Comparison of ENCODE assay signal across 8 cellular contexts in the genomic region with DNA sequence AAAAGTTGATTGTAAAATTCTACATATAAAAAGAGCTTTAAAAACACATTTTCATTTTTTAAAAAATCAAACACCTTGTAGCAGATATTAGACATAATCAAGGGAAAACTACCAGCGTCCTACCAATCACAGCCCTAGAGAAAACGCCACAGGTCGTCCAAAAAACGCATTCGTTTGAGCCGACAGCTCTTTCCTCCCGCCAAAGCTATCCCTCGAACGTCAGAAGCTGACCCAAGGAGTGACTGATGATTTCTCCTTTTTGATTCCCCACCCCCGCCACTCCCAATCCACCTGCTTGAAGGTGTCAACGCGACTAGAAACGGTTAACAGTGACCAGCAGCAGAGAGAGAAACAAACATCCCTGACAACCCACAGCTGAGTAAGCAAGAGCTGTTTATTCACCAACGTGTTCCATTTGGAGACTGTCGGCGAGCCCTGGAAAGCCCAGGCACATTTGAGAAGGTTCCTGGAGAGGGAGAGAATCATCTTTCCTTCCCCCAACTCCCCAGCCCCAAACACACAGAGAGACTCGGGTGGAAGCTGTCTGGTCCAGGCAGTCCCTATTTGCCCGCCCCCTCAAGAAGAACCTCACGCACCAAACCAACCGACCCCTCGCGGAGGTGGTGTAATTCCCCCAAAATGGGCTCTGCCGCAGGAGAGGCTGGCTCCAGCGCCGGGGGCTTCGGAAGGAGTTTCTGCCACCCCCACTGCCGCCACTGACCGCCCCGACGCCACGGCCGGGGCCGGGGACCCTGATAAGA. TPM values are rescaled to one million over a fixed set of nuclear protein-coding genes. Genes with fewer than 3 reads are reported as not detected.
DNase-seq lines count a peak whose midpoint lies in the region; ATAC-seq, FAIRE-seq and TF ChIP-seq lines count a peak whose summit lies in the region.

No MANE protein-coding gene starts in this region.

- CTCF ChIA-PET in A549 (lab: Yijun Ruan, JAX) = interaction anchor here (0.7 to 8.0 kb wide), 25 partner anchors 10 to 498 kb away, joined by 3 to 84 read pairs (median 5); a partner anchor contains a TSS
- CTCF ChIA-PET in naive thymus-derived CD4-positive, alpha-beta T cell (lab: Charles Lee) = interaction anchor here (0.7 to 1.8 kb wide), 4 partner anchors 12 to 1465 kb away, joined by 3 to 6 read pairs (median 3); no protein-coding TSS in a partner anchor

- H3K36me3 ChIP-seq in naive thymus-derived CD4-positive, alpha-beta T cell (ENCODE audit: control insufficient read depth in 2 of 3, insufficient read depth in 3 of 3, low read length in 3 of 3) = peaks cover 0 to 12% (median 0%) of the 10 kb centered on the region in 3 experiments

- peak; percentile 42 to 51 for ATAC-seq in A549
- ATAC-seq in HG02981 (IDR thresholded peaks at IDR 0.05; ENCODE audit: unreplicated experiment) = peak; percentile 10
- ATAC-seq in activated T-cell treated with anti-CD3 and anti-CD28 coated beads, Interleukin-2, amount 50 U/mL, for 4 hours = peak; percentile 35
- peak; percentile 26 for ATAC-seq in naive thymus-derived CD4-positive, alpha-beta T cell

- H3K36me3 Mint-ChIP-seq in activated T-cell treated with anti-CD3 and anti-CD28 coated beads, Interleukin-2, amount 50 U/mL, for 4 hours (ENCODE audit: insufficient read depth) = peaks cover 5% of the 10 kb centered on the region
- H3K36me3 Mint-ChIP-seq in naive thymus-derived CD4-positive, alpha-beta T cell = peaks cover 0 to 8% (median 4%) of the 10 kb centered on the region in 5 donors
- H3K36me3 Mint-ChIP-seq in type B pancreatic cell = peaks cover 10% of the 10 kb centered on the region

- H3K9me3 ChIP-seq in A549 = no peaks in the 10 kb centered on the region
- no peaks in the 10 kb centered on the region for H3K9me3 ChIP-seq in naive thymus-derived CD4-positive, alpha-beta T cell (ENCODE audit: control insufficient read depth in 2 of 3, low read length in 3 of 3)

- H3K27ac Mint-ChIP-seq in naive thymus-derived CD4-positive, alpha-beta T cell = peak overlapping the region; percentile 60 to 96 (median 84)
- peak overlapping the region; percentile 91 for H3K27ac Mint-ChIP-seq in type B pancreatic cell

- H3K4me3 ChIP-seq in A549 (peak overlapping the region; percentile 81), GM12865 (ENCODE audit: low read depth, low read length) (peak overlapping the region; percentile 93)
- peak overlapping the region; percentile 90 for H3K4me3 ChIP-seq in naive thymus-derived CD4-positive, alpha-beta T cell (ENCODE audit: low read length)

- H3K4me1 ChIP-seq in A549 = peaks cover 9% of the 10 kb centered on the region; the same call in 2 of the 3 replicates
- H3K4me1 ChIP-seq in naive thymus-derived CD4-positive, alpha-beta T cell (ENCODE audit: control insufficient read depth in 2 of 2, insufficient read depth in 2 of 2, low read length in 2 of 2) = peaks cover 0 to 6% of the 10 kb centered on the region in 2 donors

- no peaks in the 10 kb centered on the region for H3K27me3 Mint-ChIP-seq in activated T-cell treated with anti-CD3 and anti-CD28 coated beads, Interleukin-2, amount 50 U/mL, for 4 hours (ENCODE audit: low read depth)
- no peaks in the 10 kb centered on the region for H3K27me3 Mint-ChIP-seq in naive thymus-derived CD4-positive, alpha-beta T cell
- H3K27me3 Mint-ChIP-seq in type B pancreatic cell = no peaks in the 10 kb centered on the region

- peak overlapping the region; percentile 95 for H3K4me3 Mint-ChIP-seq in activated T-cell treated with anti-CD3 and anti-CD28 coated beads, Interleukin-2, amount 50 U/mL, for 4 hours
- H3K4me3 Mint-ChIP-seq in naive thymus-derived CD4-positive, alpha-beta T cell = peak overlapping the region; percentile 85 to 97 (median 95)
- H3K4me3 Mint-ChIP-seq in type B pancreatic cell = peak overlapping the region; percentile 94

- intact Hi-C loops in naive thymus-derived CD4-positive, alpha-beta T cell (cut with micrococcal nuclease) = loop anchor here (2.0 to 5.0 kb wide), 8 partner anchors 282 to 1419 kb away; a partner anchor contains a TSS

- TF ChIP-seq EP300 in A549 (IDR thresholded peaks at IDR 0.05) = no peak

- no peak for FAIRE-seq in A549 (lab: Jason Lieb, UNC)

- H3K27me3 ChIP-seq in naive thymus-derived CD4-positive, alpha-beta T cell (ENCODE audit: control insufficient read depth in 2 of 2, insufficient read depth in 2 of 2, low read length in 2 of 2) = no peaks in the 10 kb centered on the region

- no peaks in the 10 kb centered on the region for H3K9me3 Mint-ChIP-seq in activated T-cell treated with anti-CD3 and anti-CD28 coated beads, Interleukin-2, amount 50 U/mL, for 4 hours
- H3K9me3 Mint-ChIP-seq in naive thymus-derived CD4-positive, alpha-beta T cell = no peaks in the 10 kb centered on the region
- H3K9me3 Mint-ChIP-seq in type B pancreatic cell = no peaks in the 10 kb centered on the region

- no peak for TF ChIP-seq RAD21 in A549 (conservative IDR thresholded peaks at IDR 0.05 in 1 of 2, IDR thresholded peaks at IDR 0.05 in 1 of 2)

- peak; percentile 38 to 43 for DNase-seq in A549 (ENCODE audit: low read depth in 1 of 2, low spot score in 1 of 2)
- DNase-seq in GM12865 (ENCODE audit: low read depth) = peak; percentile 41
- DNase-seq in NCI-H345 (lab: John Stamatoyannopoulos, UW) = peak; percentile 34
- DNase-seq in activated T-cell treated with anti-CD3 and anti-CD28 coated beads, Interleukin-2, amount 50 U/mL, for 4 hours = peak; percentile 5
- peak; percentile 38 for DNase-seq in fibroblast of peridontal ligament (ENCODE audit: extremely low read depth)
- DNase-seq in naive thymus-derived CD4-positive, alpha-beta T cell = peak in 4 of 9 donors; percentile 9 to 36 (median 16)
- DNase-seq in type B pancreatic cell (ENCODE audit: extremely low spot score, unreplicated experiment) = no peak

- H3K27ac ChIP-seq in A549 = peak overlapping the region; percentile 79 to 95
- peak overlapping the region; percentile 90 for H3K27ac ChIP-seq in naive thymus-derived CD4-positive, alpha-beta T cell (ENCODE audit: low read depth, low read length)

- POLR2A ChIA-PET in A549 (lab: Yijun Ruan, JAX) = interaction anchor here (0.6 to 1.6 kb wide), 7 partner anchors 12 to 232 kb away, joined by 3 to 8 read pairs (median 5); no protein-coding TSS in a partner anchor
- POLR2A ChIA-PET in naive thymus-derived CD4-positive, alpha-beta T cell (lab: Charles Lee) = interaction anchor here (0.7 to 2.1 kb wide), 10 partner anchors 30 to 367 kb away, joined by 3 to 7 read pairs (median 4); a partner anchor contains a TSS

- peaks cover 26% of the 10 kb centered on the region for H3K4me1 Mint-ChIP-seq in activated T-cell treated with anti-CD3 and anti-CD28 coated beads, Interleukin-2, amount 50 U/mL, for 4 hours (ENCODE audit: low read depth)
- peaks cover 20 to 42% (median 32%) of the 10 kb centered on the region in 7 donors for H3K4me1 Mint-ChIP-seq in naive thymus-derived CD4-positive, alpha-beta T cell
- H3K4me1 Mint-ChIP-seq in type B pancreatic cell (ENCODE audit: unreplicated experiment) = peaks cover 23% of the 10 kb centered on the region

- WGBS in A549 (ENCODE audit: missing lambda C conversion rate) = 3% methylated on average over 23 of the region's 33 CpGs

- TF ChIP-seq CTCF in A549 (IDR thresholded peaks at IDR 0.05) (no peak), GM12865 (IDR thresholded peaks at IDR 0.05; ENCODE audit: insufficient read depth, low read depth, low read length, missing control alignments) (no peak), type B pancreatic cell (conservative IDR thresholded peaks at IDR 0.05) (no peak)

- H3K4me2 ChIP-seq in A549 = peak overlapping the region; percentile 77

- TF ChIP-seq POLR2A in A549 (IDR thresholded peaks at IDR 0.05; ENCODE audit: low read length) = no peak

TF ChIP-seq in A549, 52 proteins besides CTCF, POLR2A, EP300 and RAD21 (continues in another document):
- no peak for TF ChIP-seq CEBPB (IDR thresholded peaks at IDR 0.05)
- TF ChIP-seq, protein P1, sequence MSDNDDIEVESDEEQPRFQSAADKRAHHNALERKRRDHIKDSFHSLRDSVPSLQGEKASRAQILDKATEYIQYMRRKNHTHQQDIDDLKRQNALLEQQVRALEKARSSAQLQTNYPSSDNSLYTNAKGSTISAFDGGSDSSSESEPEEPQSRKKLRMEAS (IDR thresholded peaks at IDR 0.05) = peak; percentile 44

RNA-seq across cellular contexts. Expression of a gene that starts 0.6 kb away (rescaled TPM):
- 0.37 and 0.49 TPM in 2 replicates for polyA plus RNA-seq in A549 (2011; rRNA removed)
- 0.13 and 0.26 TPM in 2 replicates for polyA plus RNA-seq in A549 (2012; cell fraction: cytosol; rRNA removed)
- polyA plus RNA-seq in A549 (2012; cell fraction: nucleus; rRNA removed) = 0.31 TPM in 2 replicates
- polyA plus RNA-seq in A549 (2017; fragmentation: RNase III; extraction: RNeasy Plus Mini Kit Qiagen cat#74134 plus additional on column Dnase treatment) = 0.24 to 0.41 TPM (median 0.32 TPM) in 3 replicates
- 0.50 and 0.78 TPM in 2 replicates for polyA minus RNA-seq in A549 (2011; rRNA and poly(A)+ RNA removed)
- under 1 TPM; 0.68 to 0.92 (median 0.82) TPM for total RNA-seq in activated T-cell treated with anti-CD3 and anti-CD28 coated beads, Interleukin-2, amount 50 U/mL, for 4 hours
- 1 to 10 TPM; 2.0 to 3.3 (median 2.2) TPM for total RNA-seq in naive thymus-derived CD4-positive, alpha-beta T cell
- 1 to 10 TPM in 1 of 2 donors, under 1 TPM in 1; 0.74 to 1.2 TPM for polyA plus RNA-seq in naive thymus-derived CD4-positive, alpha-beta T cell
- 2.3 and 3.7 TPM in 2 replicates for total RNA-seq in type B pancreatic cell (ENCODE audit: low replicate concordance)

RNA-seq across cellular contexts. Expression of a gene that starts 0.7 kb away (rescaled TPM):
- 37.3 and 39.2 TPM in 2 replicates for polyA plus RNA-seq in A549 (2011; rRNA removed)
- polyA plus RNA-seq in A549 (2012; cell fraction: cytosol; rRNA removed) = 14.1 and 14.5 TPM in 2 replicates
- 5.1 and 7.3 TPM in 2 replicates for polyA plus RNA-seq in A549 (2012; cell fraction: nucleus; rRNA removed)
- 21.6 to 27.8 TPM (median 24.7 TPM) in 3 replicates for polyA plus RNA-seq in A549 (2017; fragmentation: RNase III; extraction: RNeasy Plus Mini Kit Qiagen cat#74134 plus additional on column Dnase treatment)
- 10.6 and 10.9 TPM in 2 replicates for polyA minus RNA-seq in A549 (2011; rRNA and poly(A)+ RNA removed)
- 10 to 100 TPM; 29.1 to 31.6 (median 29.5) TPM for total RNA-seq in activated T-cell treated with anti-CD3 and anti-CD28 coated beads, Interleukin-2, amount 50 U/mL, for 4 hours
- 10 to 100 TPM; 22.0 to 37.1 (median 33.8) TPM for total RNA-seq in naive thymus-derived CD4-positive, alpha-beta T cell
- polyA plus RNA-seq in naive thymus-derived CD4-positive, alpha-beta T cell = 10 to 100 TPM; 18.3 to 29.3 TPM
- 57.8 and 59.8 TPM in 2 replicates for total RNA-seq in type B pancreatic cell (ENCODE audit: low replicate concordance)
